In genomic region chr14:93962701-93963601, GRCh38 we compare ENCODE assay signal across 1 cellular context.
TF ChIP-seq lines count a peak whose summit lies in the region.

No MANE protein-coding gene starts in this region.

TF ChIP-seq in IMR-90, 13 proteins besides CTCF, POLR2A, EP300 and RAD21 (continued from another document):
- TF ChIP-seq SMC3 (IDR thresholded peaks at IDR 0.05; ENCODE audit: low read depth, low read length) = no peak
- 0 out of 2 replicates have a peak, but pooled peaks have one; percentile 29 for TF ChIP-seq FOS (IDR thresholded peaks at IDR 0.05; ENCODE audit: low read depth, low read length)
- TF ChIP-seq MXI1 (IDR thresholded peaks at IDR 0.05; ENCODE audit: borderline replicate concordance, low read depth, low read length) = no peak
